Comparison of ENCODE assay signal across 2 cellular contexts in the genomic region with DNA sequence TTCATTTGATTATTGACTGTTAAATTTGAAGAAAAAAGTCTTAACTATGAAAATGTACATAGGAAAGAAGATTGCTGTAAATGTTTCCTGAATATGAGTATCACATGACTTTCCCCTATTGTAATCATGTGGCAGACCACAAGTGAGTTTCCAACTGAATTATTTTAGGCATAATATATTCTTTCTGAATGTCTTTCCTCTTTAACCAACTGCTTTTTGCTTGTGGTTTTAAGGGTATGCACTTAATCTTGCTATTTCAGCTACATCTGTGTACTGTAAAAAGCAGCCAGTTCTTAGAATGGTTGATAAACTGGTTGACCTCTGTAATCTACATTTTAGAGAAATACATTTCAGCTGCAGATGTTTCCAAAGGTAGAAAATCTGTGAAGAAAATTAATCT.
TF ChIP-seq lines count a peak whose summit lies in the region.

No MANE protein-coding gene starts in this region.

TF ChIP-seq in IMR-90, 13 proteins besides CTCF, POLR2A, EP300 and RAD21:
- TF ChIP-seq NFE2L2 (IDR thresholded peaks at IDR 0.05; ENCODE audit: low read depth, low read length) (no peak), SMC3 (IDR thresholded peaks at IDR 0.05; ENCODE audit: low read depth, low read length) (no peak), BHLHE40 (IDR thresholded peaks at IDR 0.05; ENCODE audit: low read depth, low read length) (no peak), CEBPB (IDR thresholded peaks at IDR 0.05; ENCODE audit: low read depth, low read length) (no peak), MAFK (IDR thresholded peaks at IDR 0.05; ENCODE audit: low read depth, low read length) (no peak), FOS (IDR thresholded peaks at IDR 0.05; ENCODE audit: low read depth, low read length) (no peak)
TF ChIP-seq in IMR-90: peak in this region for 0.

TF ChIP-seq in HEK293T, 16 proteins besides CTCF, POLR2A, EP300 and RAD21:
- TF ChIP-seq HDGF (IDR thresholded peaks at IDR 0.05; ENCODE audit: borderline replicate concordance) (no peak), CTBP1 (IDR thresholded peaks at IDR 0.05; ENCODE audit: borderline replicate concordance) (no peak)
